Comparison of ENCODE assay signal across 1 cellular context in genomic region chr3:149385617-149386298, GRCh38.
TF ChIP-seq lines count a peak whose summit lies in the region.

No MANE protein-coding gene starts in this region.

TF ChIP-seq in HepG2, 621 proteins besides CTCF, POLR2A, EP300 and RAD21 (continued from another document and continues in another):
- TF ChIP-seq ZBTB21 (CRISPR knock-in tag; IDR thresholded peaks at IDR 0.05), result no peak
- peak; percentile 76; the same call in 1 of the 2 replicates for TF ChIP-seq MED1 (CRISPR knock-in tag; IDR thresholded peaks at IDR 0.05)
- no peak for TF ChIP-seq SMARCC2 (IDR thresholded peaks at IDR 0.05)
- TF ChIP-seq ZNF407 (CRISPR knock-in tag; IDR thresholded peaks at IDR 0.05; ENCODE audit: not compliant biosample characterization), result no peak
- no peak for TF ChIP-seq SNAPC4 (CRISPR knock-in tag; IDR thresholded peaks at IDR 0.05)
- TF ChIP-seq NFKB2 (CRISPR knock-in tag; IDR thresholded peaks at IDR 0.05; ENCODE audit: borderline replicate concordance), result no peak
- no peak for TF ChIP-seq PCBP1 (IDR thresholded peaks at IDR 0.05; ENCODE audit: borderline replicate concordance, low read depth, low read length)
- TF ChIP-seq ZBTB14 (CRISPR knock-in tag; IDR thresholded peaks at IDR 0.05), result no peak
- no peak for TF ChIP-seq GTF3A (CRISPR knock-in tag; conservative IDR thresholded peaks at IDR 0.05)
- TF ChIP-seq GABPA (IDR thresholded peaks at IDR 0.05; ENCODE audit: low read depth, low read length), result no peak
- TF ChIP-seq GABPA (CRISPR knock-in tag; IDR thresholded peaks at IDR 0.05; ENCODE audit: low read depth), result no peak
- peak; percentile 97 for TF ChIP-seq AFF4 (CRISPR knock-in tag; IDR thresholded peaks at IDR 0.05)
- TF ChIP-seq ZNF720 (CRISPR knock-in tag; IDR thresholded peaks at IDR 0.05), result no peak
- no peak for TF ChIP-seq RNF2 (conservative IDR thresholded peaks at IDR 0.05; ENCODE audit: low read depth)
- peak; percentile 21; the same call in 1 of the 2 replicates for TF ChIP-seq YEATS2 (CRISPR knock-in tag; IDR thresholded peaks at IDR 0.05; ENCODE audit: borderline replicate concordance)
- 0 out of 2 replicates have a peak, but pooled peaks have one; percentile 5 for TF ChIP-seq ZNF670 (CRISPR knock-in tag; IDR thresholded peaks at IDR 0.05; ENCODE audit: borderline replicate concordance)
- TF ChIP-seq TBX2 (CRISPR knock-in tag; IDR thresholded peaks at IDR 0.05; ENCODE audit: borderline replicate concordance), result no peak; the same call in 1 of the 2 replicates
- TF ChIP-seq ZZZ3 (CRISPR knock-in tag; IDR thresholded peaks at IDR 0.05; ENCODE audit: borderline replicate concordance), result no peak
- TF ChIP-seq KLF16 (CRISPR knock-in tag; IDR thresholded peaks at IDR 0.05), result peak in 1 of 2 experiments; percentile 61; a peak in 1 of 4 replicates
- TF ChIP-seq KLF12 (CRISPR knock-in tag; IDR thresholded peaks at IDR 0.05; ENCODE audit: borderline replicate concordance), result no peak; the same call in 1 of the 2 replicates
- TF ChIP-seq HNRNPUL1 (IDR thresholded peaks at IDR 0.05; ENCODE audit: low read depth, low read length), result no peak
- no peak; the same call in 1 of the 2 replicates for TF ChIP-seq ETV5 (CRISPR knock-in tag; IDR thresholded peaks at IDR 0.05; ENCODE audit: borderline replicate concordance)
- no peak for TF ChIP-seq ZNF780A (CRISPR knock-in tag; IDR thresholded peaks at IDR 0.05)
- TF ChIP-seq ZBTB8A (CRISPR knock-in tag; IDR thresholded peaks at IDR 0.05; ENCODE audit: borderline replicate concordance, low read depth), result no peak
- no peak for TF ChIP-seq ZNF180 (CRISPR knock-in tag; IDR thresholded peaks at IDR 0.05; ENCODE audit: borderline replicate concordance, low read depth)
- TF ChIP-seq ZNF775 (CRISPR knock-in tag; IDR thresholded peaks at IDR 0.05; ENCODE audit: borderline replicate concordance), result no peak
- TF ChIP-seq SIN3B (IDR thresholded peaks at IDR 0.05; ENCODE audit: low read length), result no peak
- no peak for TF ChIP-seq PHB2 (IDR thresholded peaks at IDR 0.05; ENCODE audit: partially characterized antibody)
- TF ChIP-seq ZNF317 (CRISPR knock-in tag; IDR thresholded peaks at IDR 0.05), result 0 out of 2 replicates have a peak, but pooled peaks have one; percentile 21
- no peak for TF ChIP-seq ZNF562 (CRISPR knock-in tag; IDR thresholded peaks at IDR 0.05; ENCODE audit: borderline replicate concordance)
- TF ChIP-seq, protein P1, sequence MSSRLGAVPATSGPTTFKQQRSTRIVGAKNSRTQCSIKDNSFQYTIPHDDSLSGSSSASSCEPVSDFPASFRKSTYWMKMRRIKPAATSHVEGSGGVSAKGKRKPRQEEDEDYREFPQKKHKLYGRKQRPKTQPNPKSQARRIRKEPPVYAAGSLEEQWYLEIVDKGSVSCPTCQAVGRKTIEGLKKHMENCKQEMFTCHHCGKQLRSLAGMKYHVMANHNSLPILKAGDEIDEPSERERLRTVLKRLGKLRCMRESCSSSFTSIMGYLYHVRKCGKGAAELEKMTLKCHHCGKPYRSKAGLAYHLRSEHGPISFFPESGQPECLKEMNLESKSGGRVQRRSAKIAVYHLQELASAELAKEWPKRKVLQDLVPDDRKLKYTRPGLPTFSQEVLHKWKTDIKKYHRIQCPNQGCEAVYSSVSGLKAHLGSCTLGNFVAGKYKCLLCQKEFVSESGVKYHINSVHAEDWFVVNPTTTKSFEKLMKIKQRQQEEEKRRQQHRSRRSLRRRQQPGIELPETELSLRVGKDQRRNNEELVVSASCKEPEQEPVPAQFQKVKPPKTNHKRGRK (CRISPR knock-in tag; IDR thresholded peaks at IDR 0.05), result no peak
- TF ChIP-seq PRDM4 (CRISPR knock-in tag; IDR thresholded peaks at IDR 0.05; ENCODE audit: borderline replicate concordance), result no peak
- TF ChIP-seq ZFP82 (CRISPR knock-in tag; IDR thresholded peaks at IDR 0.05; ENCODE audit: borderline replicate concordance), result no peak
- no peak for TF ChIP-seq ZNF724P (CRISPR knock-in tag; IDR thresholded peaks at IDR 0.05; ENCODE audit: borderline replicate concordance)
